In genomic region chr2:26172866-26173595, GRCh38 we compare ENCODE assay signal across 8 cellular contexts. TPM values are rescaled to one million over a fixed set of nuclear protein-coding genes. Genes with fewer than 3 reads are reported as not detected.
DNase-seq lines count a peak whose midpoint lies in the region; ATAC-seq and FAIRE-seq lines count a peak whose summit lies in the region.

GAREM2 (plus strand) TSS chr2:26173088; CDS start chr2:26173221, 133 bp downstream.

- no peak within 1 kb of the TSS for H3K27ac Mint-ChIP-seq in T-cell

- intact Hi-C loops in sciatic nerve (cut with DNase I): no loop called here

- H3K4me3 Mint-ChIP-seq in T-cell: peak within 1 kb of the TSS; percentile 75 to 88 (median 81)

- peaks cover 11 to 16% (median 14%) of the 10 kb centered on the region in 3 donors for H3K4me1 Mint-ChIP-seq in T-cell

- H3K36me3 Mint-ChIP-seq in T-cell: no peaks in the 10 kb centered on the region

- peaks cover 34 to 46% of the 10 kb centered on the region in 2 donors for H3K27me3 Mint-ChIP-seq in T-cell

- peak in 3 of 4 experiments; percentile 34 to 44 (median 41) for ATAC-seq in T-cell (replicated peaks in 1 of 4)
- no peak for ATAC-seq in sciatic nerve
- no peak for ATAC-seq in HG03280 (IDR thresholded peaks at IDR 0.05; ENCODE audit: unreplicated experiment)
- ATAC-seq in GM19351 (IDR thresholded peaks at IDR 0.05; ENCODE audit: unreplicated experiment): no peak
- no peak for ATAC-seq in GM21717 (IDR thresholded peaks at IDR 0.05; ENCODE audit: unreplicated experiment)

- FAIRE-seq in frontal cortex (lab: Jason Lieb, UNC): no peak

- CTCF ChIA-PET in T-cell (lab: Charles Lee): interaction anchor here (0.6 kb wide), 2 partner anchors 564 to 1289 kb away, joined by 4 to 7 read pairs; no protein-coding TSS in a partner anchor

- DNase-seq in NCI-H1105 (lab: John Stamatoyannopoulos, UW): peak; percentile 12
- DNase-seq in NCI-H1105 treated with DMSO at 0.1 percent for 48 hours (lab: John Stamatoyannopoulos, UW): no peak
- DNase-seq in T-cell: no peak
- DNase-seq in frontal cortex (ENCODE audit: low spot score in 2 of 2): peak; percentile 73 to 80
- peak; percentile 47 for DNase-seq in sciatic nerve (ENCODE audit: low spot score)

- H3K9me3 Mint-ChIP-seq in T-cell: no peaks in the 10 kb centered on the region

- POLR2A ChIA-PET in T-cell (lab: Charles Lee): no interaction called here

RNA-seq across cellular contexts. Expression of gene GAREM2, which starts in this region (rescaled TPM):
- total RNA-seq in T-cell (1 to 10 TPM; 2.9 to 9.1 (median 5.2) TPM), frontal cortex (6.1 TPM), sciatic nerve (6.8 TPM)

Comparison
In these comparisons a context has a peak if more than half of its experiments do, and no peak if none do; other contexts are left out.
1. DNase-seq: peak in NCI-H1105 (single experiment), frontal cortex (2 of 2) and sciatic nerve (single experiment); none in NCI-H1105 treated with DMSO at 0.1 percent for 48 hours (single experiment) and T-cell (0 of 34).
2. ATAC-seq: peak in T-cell (3 of 4); none in sciatic nerve (single experiment), HG03280 (single experiment), GM19351 (single experiment) and GM21717 (single experiment).